In genomic region chr16:69840975-69841374, GRCh38 we compare ENCODE assay signal across 23 cellular contexts.
DNase-seq lines count a peak whose midpoint lies in the region; ATAC-seq, FAIRE-seq and TF ChIP-seq lines count a peak whose summit lies in the region.
"Had no signal": no experiment of that assay in that cellular context is flagged by ENCODE, and none has a peak within 500 bp of the region (broad histone marks: within the 10 kb centered on the region; RNA-seq: fewer than 3 reads in every experiment).

No MANE protein-coding gene starts in this region.

- CTCF ChIA-PET in endothelial cell of umbilical vein (lab: Charles Lee): interaction anchor here (0.9 to 3.8 kb wide), 2 partner anchors 8 to 89 kb away, joined by 3 to 13 read pairs; no protein-coding TSS in a partner anchor

- FAIRE-seq in endothelial cell of umbilical vein (lab: Jason Lieb, UNC) (no peak), small intestine (lab: Jason Lieb, UNC) (no peak)
- FAIRE-seq: GM19239, H1 had no signal

- 20 to 69% (median 31%) methylated on average over 2 of the region's 2 CpGs for WGBS in small intestine, 3 donors

- no peaks in the 10 kb centered on the region for H3F3A ChIP-seq in GM23338 (replicated peaks; ENCODE audit: low read depth)

- no peaks in the 10 kb centered on the region; the same call in 2 of the 3 replicates for H3K36me3 Mint-ChIP-seq in GM23338 (ENCODE audit: low read depth)
- peaks cover 22% of the 10 kb centered on the region for H3K36me3 Mint-ChIP-seq in activated T-cell treated with anti-CD3 and anti-CD28 coated beads, Interleukin-2, amount 50 U/mL, for 4 hours (ENCODE audit: insufficient read depth)

- ATAC-seq in GM23338: no peak
- ATAC-seq in GM18873 (IDR thresholded peaks at IDR 0.05; ENCODE audit: low FRiP score, unreplicated experiment): no peak
- ATAC-seq in HG02981 (IDR thresholded peaks at IDR 0.05; ENCODE audit: unreplicated experiment): no peak
- ATAC-seq in activated T-cell treated with anti-CD3 and anti-CD28 coated beads, Interleukin-2, amount 50 U/mL, for 4 hours: no peak
- ATAC-seq: left lung; stimulated activated memory B cell treated with anti-CD40 and anti-IgM and Interleukin-4, amounts not matched to agents 10 μg/mL and 1 μg/mL and 100 μg/mL, for 72 hours had no signal

- H3K4me2 ChIP-seq in GM23338 (no peak overlapping the region), endothelial cell of umbilical vein (ENCODE audit: insufficient read depth, low read length) (no peak overlapping the region)
- H3K4me2 ChIP-seq: neural progenitor cell had no signal

- H2AFZ ChIP-seq in GM23338: no peak overlapping the region
- H2AFZ ChIP-seq in endothelial cell of umbilical vein (ENCODE audit: low read depth, low read length): no peak overlapping the region
- H2AFZ ChIP-seq: neural progenitor cell had no signal

- intact Hi-C loops in ascending aorta (cut with DNase I) (loop anchor here (10.0 kb wide), 1 partner anchor 46 kb away; no protein-coding TSS in a partner anchor), endothelial cell of umbilical vein (cut with micrococcal nuclease) (no loop called here)

- H3K9me2 ChIP-seq in GM23338 (ENCODE audit: insufficient read depth): 0 out of 2 replicates have a peak, but pooled peaks cover 4% of the 10 kb centered on the region

- no peak for TF ChIP-seq CTCF in GM23338 (conservative IDR thresholded peaks at IDR 0.05; ENCODE audit: low read depth in 2 of 2)
- no peak for TF ChIP-seq CTCF in ascending aorta (IDR thresholded peaks at IDR 0.05)
- no peak for TF ChIP-seq CTCF in endothelial cell of umbilical vein (IDR thresholded peaks at IDR 0.05; ENCODE audit: extremely low read depth in 1 of 2, insufficient read depth in 1 of 2, low read depth in 1 of 2, low read length in 2 of 2)

- no peak overlapping the region for H3K4me3 Mint-ChIP-seq in GM23338
- no peak overlapping the region for H3K4me3 Mint-ChIP-seq in activated T-cell treated with anti-CD3 and anti-CD28 coated beads, Interleukin-2, amount 50 U/mL, for 4 hours
- H3K4me3 Mint-ChIP-seq: activated naive CD8-positive, alpha-beta T cell treated with anti-CD3 and anti-CD28 coated beads, Interleukin-2, amount 10 ng/mL, durations not matched to agents 7 days and 5 days; neural progenitor cell; stimulated activated memory B cell treated with anti-CD40 and anti-IgM and Interleukin-4, amounts not matched to agents 10 μg/mL and 1 μg/mL and 100 μg/mL, for 72 hours had no signal

- dilution Hi-C loops in endothelial cell of umbilical vein (cut with MboI; ENCODE audit: extremely low pct_ligation_motif_present, low sequenced_read_pairs): no loop called here

- H3K36me3 ChIP-seq in GM23338 (ENCODE audit: insufficient read depth): 0 out of 2 replicates have a peak, but pooled peaks cover 8% of the 10 kb centered on the region
- H3K36me3 ChIP-seq in ascending aorta: peaks cover 0 to 6% of the 10 kb centered on the region in 2 donors
- H3K36me3 ChIP-seq in endothelial cell of umbilical vein (ENCODE audit: control insufficient read depth in 2 of 2, extremely low read depth in 1 of 2, insufficient read depth in 2 of 2, low read length in 2 of 2): peaks cover 0 to 6% of the 10 kb centered on the region in 2 experiments
- H3K36me3 ChIP-seq in small intestine (ENCODE audit: control insufficient read depth in 2 of 2, insufficient read depth in 2 of 2, low read length in 2 of 2): peaks cover 4 to 8% of the 10 kb centered on the region in 2 donors
- H3K36me3 ChIP-seq: MG63, neural progenitor cell, prostate gland had no signal

- no peaks in the 10 kb centered on the region for H3K27me3 Mint-ChIP-seq in GM23338 (ENCODE audit: insufficient read depth, low read depth, poor library complexity)
- H3K27me3 Mint-ChIP-seq in activated T-cell treated with anti-CD3 and anti-CD28 coated beads, Interleukin-2, amount 50 U/mL, for 4 hours (ENCODE audit: low read depth): no peaks in the 10 kb centered on the region
- H3K27me3 Mint-ChIP-seq: activated naive CD8-positive, alpha-beta T cell treated with anti-CD3 and anti-CD28 coated beads, Interleukin-2, amount 10 ng/mL, durations not matched to agents 7 days and 5 days; stimulated activated memory B cell treated with anti-CD40 and anti-IgM and Interleukin-4, amounts not matched to agents 10 μg/mL and 1 μg/mL and 100 μg/mL, for 72 hours had no signal

- BruUV-seq in endothelial cell of umbilical vein (replicated peaks; lab: Mats Ljungman, UMichigan): no TSS peak

- no peaks in the 10 kb centered on the region; the same call in 1 of the 2 replicates for H4K20me1 ChIP-seq in GM23338 (replicated peaks; ENCODE audit: insufficient read depth)
- H4K20me1 ChIP-seq in endothelial cell of umbilical vein (replicated peaks; ENCODE audit: control insufficient read depth, extremely low read depth, insufficient read depth, low read length): no peaks in the 10 kb centered on the region

- no peak overlapping the region for H3K9ac ChIP-seq in endothelial cell of umbilical vein (replicated peaks; ENCODE audit: extremely low read depth, insufficient read depth, low read length)
- H3K9ac ChIP-seq: neural progenitor cell had no signal

- no peaks in the 10 kb centered on the region for H3K9me1 ChIP-seq in endothelial cell of umbilical vein (replicated peaks; ENCODE audit: control insufficient read depth, extremely low read depth, insufficient read depth, low read length)

- H3K4me1 ChIP-seq in GM23338 (ENCODE audit: insufficient read depth) (0 out of 2 replicates have a peak, but pooled peaks cover 4% of the 10 kb centered on the region), ascending aorta (peaks cover 0 to 28% of the 10 kb centered on the region in 2 donors), endothelial cell of umbilical vein (ENCODE audit: control insufficient read depth, extremely low read depth, insufficient read depth, low read length) (peaks cover 5% of the 10 kb centered on the region), small intestine (ENCODE audit: control insufficient read depth in 2 of 2, insufficient read depth in 1 of 2, low read depth in 1 of 2, low read length in 1 of 2) (peaks cover 4 to 10% of the 10 kb centered on the region in 2 donors)

- H3K9me3 ChIP-seq in ascending aorta (no peaks in the 10 kb centered on the region), endothelial cell of umbilical vein (replicated peaks; ENCODE audit: control insufficient read depth, insufficient read depth, low read length) (no peaks in the 10 kb centered on the region), small intestine (ENCODE audit: control insufficient read depth, low read depth) (no peaks in the 10 kb centered on the region)
- H3K9me3 ChIP-seq: left lung, MG63, prostate gland had no signal

- no peaks in the 10 kb centered on the region for H3K27me3 ChIP-seq in GM23338 (ENCODE audit: insufficient read depth)
- H3K27me3 ChIP-seq in ascending aorta: no peaks in the 10 kb centered on the region
- H3K27me3 ChIP-seq in endothelial cell of umbilical vein (ENCODE audit: control insufficient read depth in 2 of 2, insufficient read depth in 2 of 2, low read length in 2 of 2): no peaks in the 10 kb centered on the region
- no peaks in the 10 kb centered on the region for H3K27me3 ChIP-seq in small intestine (ENCODE audit: control insufficient read depth in 2 of 2, insufficient read depth in 2 of 2, low read length in 2 of 2)
- H3K27me3 ChIP-seq: left lung, MG63, neural progenitor cell had no signal

- H3K4me3 ChIP-seq in GM23338 (no peak overlapping the region), ascending aorta (no peak overlapping the region), endothelial cell of umbilical vein (replicated peaks in 1 of 3; ENCODE audit: insufficient read depth in 1 of 3, low read depth in 1 of 3, low read length in 3 of 3) (no peak overlapping the region), small intestine (ENCODE audit: low read depth in 1 of 2, low read length in 2 of 2) (no peak overlapping the region)
- H3K4me3 ChIP-seq: left lung, MG63, neural progenitor cell, prostate gland, SK-N-MC had no signal

- TF ChIP-seq POLR2A in endothelial cell of umbilical vein (IDR thresholded peaks at IDR 0.05; ENCODE audit: low read depth, low read length): no peak

- no peaks in the 10 kb centered on the region for H3K79me2 ChIP-seq in GM23338 (replicated peaks; ENCODE audit: insufficient read depth)
- H3K79me2 ChIP-seq in endothelial cell of umbilical vein (ENCODE audit: control insufficient read depth, insufficient read depth, low read length): no peaks in the 10 kb centered on the region

- H3K27ac Mint-ChIP-seq in GM23338: 0 out of 2 replicates have a peak overlapping the region, but pooled peaks have one; percentile 21
- H3K27ac Mint-ChIP-seq: activated naive CD8-positive, alpha-beta T cell treated with anti-CD3 and anti-CD28 coated beads, Interleukin-2, amount 10 ng/mL, durations not matched to agents 7 days and 5 days; neural progenitor cell; stimulated activated memory B cell treated with anti-CD40 and anti-IgM and Interleukin-4, amounts not matched to agents 10 μg/mL and 1 μg/mL and 100 μg/mL, for 72 hours had no signal

- POLR2A ChIA-PET in endothelial cell of umbilical vein (lab: Charles Lee): interaction anchor here (0.9 kb wide), 1 partner anchor 25 kb away, joined by 3 read pairs; no protein-coding TSS in a partner anchor

- H3K4me1 Mint-ChIP-seq in GM23338: peaks cover 6% of the 10 kb centered on the region; the same call in 2 of the 3 replicates
- H3K4me1 Mint-ChIP-seq in activated T-cell treated with anti-CD3 and anti-CD28 coated beads, Interleukin-2, amount 50 U/mL, for 4 hours (ENCODE audit: low read depth): no peaks in the 10 kb centered on the region
- H3K4me1 Mint-ChIP-seq: activated naive CD8-positive, alpha-beta T cell treated with anti-CD3 and anti-CD28 coated beads, Interleukin-2, amount 10 ng/mL, durations not matched to agents 7 days and 5 days; neural progenitor cell; stimulated activated memory B cell treated with anti-CD40 and anti-IgM and Interleukin-4, amounts not matched to agents 10 μg/mL and 1 μg/mL and 100 μg/mL, for 72 hours had no signal

- DNase-seq in GM23338 (ENCODE audit: low spot score) (no peak), ascending aorta (ENCODE audit: low spot score in 2 of 2) (no peak), endothelial cell of umbilical vein (ENCODE audit: low read depth, low spot score) (peak; percentile 73), small intestine (peak; percentile 84), DMS79 (lab: John Stamatoyannopoulos, UW) (no peak)
- DNase-seq in activated T-cell treated with anti-CD3 and anti-CD28 coated beads, Interleukin-2, amount 50 U/mL, for 4 hours: no peak
- DNase-seq: activated CD4-positive, alpha-beta T cell treated with anti-CD3 and anti-CD28 coated beads, Interleukin-2, amount 50 U/mL, for 1 hour; activated naive CD8-positive, alpha-beta T cell treated with anti-CD3 and anti-CD28 coated beads, Interleukin-2, amount 10 ng/mL, durations not matched to agents 7 days and 5 days; COR-L47; left lung; MG63; NCI-H446 treated with DMSO at 0.1 percent for 48 hours; RPMI8226; T-helper 2 cell had no signal

- no peaks in the 10 kb centered on the region for H3K9me3 Mint-ChIP-seq in GM23338
- no peaks in the 10 kb centered on the region for H3K9me3 Mint-ChIP-seq in activated T-cell treated with anti-CD3 and anti-CD28 coated beads, Interleukin-2, amount 50 U/mL, for 4 hours
- H3K9me3 Mint-ChIP-seq: activated naive CD8-positive, alpha-beta T cell treated with anti-CD3 and anti-CD28 coated beads, Interleukin-2, amount 10 ng/mL, durations not matched to agents 7 days and 5 days; neural progenitor cell; stimulated activated memory B cell treated with anti-CD40 and anti-IgM and Interleukin-4, amounts not matched to agents 10 μg/mL and 1 μg/mL and 100 μg/mL, for 72 hours had no signal

- H3K27ac ChIP-seq in GM23338 (ENCODE audit: low read depth) (no peak overlapping the region), ascending aorta (peak overlapping the region; percentile 72 to 78), endothelial cell of umbilical vein (ENCODE audit: insufficient read depth, low read depth, low read length) (no peak overlapping the region), small intestine (ENCODE audit: low read depth in 1 of 2, low read length in 1 of 2) (peak overlapping the region; percentile 83 to 86)
- H3K27ac ChIP-seq: neural progenitor cell, SK-N-MC, VCaP had no signal

Comparison
In these comparisons a context has a peak if more than half of its experiments do, and no peak if none do; other contexts are left out.
1. DNase-seq: peak in endothelial cell of umbilical vein (single experiment) and small intestine (single experiment); none in GM23338 (single experiment), ascending aorta (0 of 2), activated T-cell treated with anti-CD3 and anti-CD28 coated beads, Interleukin-2, amount 50 U/mL, for 4 hours (single experiment) and DMS79 (single experiment).
2. H3K27ac ChIP-seq: peak in ascending aorta (2 of 2) and small intestine (2 of 2); none in GM23338 (single experiment) and endothelial cell of umbilical vein (single experiment).